ENCODE assay signal across 8 cellular contexts in genomic region chr10:18658992-18659783, GRCh38. TPM values are rescaled to one million over a fixed set of nuclear protein-coding genes. Genes with fewer than 3 reads are reported as not detected.
DNase-seq lines count a peak whose midpoint lies in the region; ATAC-seq and TF ChIP-seq lines count a peak whose summit lies in the region.

TSS of gene ARL5B (plus strand) at chr10:18659431. CDS start at chr10:18659638, 207 bp downstream.

- peak within 1 kb of the TSS; percentile 95 to 99 (median 98) for H3K9ac ChIP-seq in BLaER1 treated with 17β-estradiol and CSF1 and Interleukin-3, amounts not matched to agents 10 nM and 100 nM

- H3K9me3 ChIP-seq in BLaER1 treated with 17β-estradiol and CSF1 and Interleukin-3, amounts not matched to agents 10 nM and 100 nM (replicated peaks in 1 of 11): no peaks in the 10 kb centered on the region; a peak in 1 of 22 replicates
- no peaks in the 10 kb centered on the region for H3K9me3 ChIP-seq in left lung

- peak within 1 kb of the TSS; percentile 85 to 97 (median 93) for H3K4me2 ChIP-seq in BLaER1 treated with 17β-estradiol and CSF1 and Interleukin-3, amounts not matched to agents 10 nM and 100 nM

- H3K4me1 ChIP-seq in BLaER1 treated with 17β-estradiol and CSF1 and Interleukin-3, amounts not matched to agents 10 nM and 100 nM: peaks cover 28 to 35% (median 31%) of the 10 kb centered on the region in 10 experiments
- peaks cover 17 to 38% of the 10 kb centered on the region in 2 donors for H3K4me1 ChIP-seq in left lung

- DNase-seq in NCI-H69 (lab: John Stamatoyannopoulos, UW): peak; percentile 95
- DNase-seq in activated CD4-positive, alpha-beta T cell treated with anti-CD3 and anti-CD28 coated beads, Interleukin-2, amount 50 U/mL, for 24 hours (ENCODE audit: low read depth in 1 of 2, low spot score in 1 of 2): peak; percentile 93 to 94
- peak; percentile 99 for DNase-seq in dermis blood vessel endothelial cell
- peak; percentile 98 for DNase-seq in left lung
- DNase-seq in stimulated activated CD4-positive, alpha-beta T cell treated with anti-CD3 and anti-CD28 coated beads, Interleukin-2, amount 100 ng/mL, for 48 hours: peak; percentile 88 to 92

- H3K27ac ChIP-seq in BLaER1 treated with 17β-estradiol and CSF1 and Interleukin-3, amounts not matched to agents 10 nM and 100 nM: peak within 1 kb of the TSS; percentile 93 to 99 (median 98)
- peak within 1 kb of the TSS; percentile 96 to 97 for H3K27ac ChIP-seq in left lung

- peaks cover 22 to 47% (median 38%) of the 10 kb centered on the region in 11 experiments; a peak in 20 of 22 replicates for H4K20me1 ChIP-seq in BLaER1 treated with 17β-estradiol and CSF1 and Interleukin-3, amounts not matched to agents 10 nM and 100 nM

- H3K27me3 ChIP-seq in BLaER1 treated with 17β-estradiol and CSF1 and Interleukin-3, amounts not matched to agents 10 nM and 100 nM: no peaks in the 10 kb centered on the region
- H3K27me3 ChIP-seq in left lung: no peaks in the 10 kb centered on the region

- ATAC-seq in GM19328 (IDR thresholded peaks at IDR 0.05; ENCODE audit: unreplicated experiment): peak; percentile 93
- ATAC-seq in HG03520 (IDR thresholded peaks at IDR 0.05; ENCODE audit: unreplicated experiment): peak; percentile 82
- peak; percentile 98 for ATAC-seq in left lung

- no peak for TF ChIP-seq CTCF in left lung (IDR thresholded peaks at IDR 0.05)

- intact Hi-C loops in left lung (cut with DNase I): no loop called here

- peak within 1 kb of the TSS; percentile 85 to 98 (median 94) for H3K4me3 ChIP-seq in BLaER1 treated with 17β-estradiol and CSF1 and Interleukin-3, amounts not matched to agents 10 nM and 100 nM
- H3K4me3 ChIP-seq in left lung: peak within 1 kb of the TSS; percentile 93 to 94

- peaks cover 6 to 39% (median 25%) of the 10 kb centered on the region in 11 experiments; a peak in 15 of 22 replicates for H3K36me3 ChIP-seq in BLaER1 treated with 17β-estradiol and CSF1 and Interleukin-3, amounts not matched to agents 10 nM and 100 nM
- no peaks in the 10 kb centered on the region for H3K36me3 ChIP-seq in left lung

RNA-seq across cellular contexts. Expression of gene ARL5B, which starts in this region (rescaled TPM):
- total RNA-seq in dermis blood vessel endothelial cell (22.8 and 23.0 TPM in 2 replicates), left lung (10 to 100 TPM; 15.1 to 15.7 TPM)

Comparison
In these comparisons a context has a peak if more than half of its experiments do, and no peak if none do; other contexts are left out.
1. Peak in every context shown above with its lines: DNase-seq, ATAC-seq, H3K4me3 ChIP-seq and H3K27ac ChIP-seq.